In the genomic region with DNA sequence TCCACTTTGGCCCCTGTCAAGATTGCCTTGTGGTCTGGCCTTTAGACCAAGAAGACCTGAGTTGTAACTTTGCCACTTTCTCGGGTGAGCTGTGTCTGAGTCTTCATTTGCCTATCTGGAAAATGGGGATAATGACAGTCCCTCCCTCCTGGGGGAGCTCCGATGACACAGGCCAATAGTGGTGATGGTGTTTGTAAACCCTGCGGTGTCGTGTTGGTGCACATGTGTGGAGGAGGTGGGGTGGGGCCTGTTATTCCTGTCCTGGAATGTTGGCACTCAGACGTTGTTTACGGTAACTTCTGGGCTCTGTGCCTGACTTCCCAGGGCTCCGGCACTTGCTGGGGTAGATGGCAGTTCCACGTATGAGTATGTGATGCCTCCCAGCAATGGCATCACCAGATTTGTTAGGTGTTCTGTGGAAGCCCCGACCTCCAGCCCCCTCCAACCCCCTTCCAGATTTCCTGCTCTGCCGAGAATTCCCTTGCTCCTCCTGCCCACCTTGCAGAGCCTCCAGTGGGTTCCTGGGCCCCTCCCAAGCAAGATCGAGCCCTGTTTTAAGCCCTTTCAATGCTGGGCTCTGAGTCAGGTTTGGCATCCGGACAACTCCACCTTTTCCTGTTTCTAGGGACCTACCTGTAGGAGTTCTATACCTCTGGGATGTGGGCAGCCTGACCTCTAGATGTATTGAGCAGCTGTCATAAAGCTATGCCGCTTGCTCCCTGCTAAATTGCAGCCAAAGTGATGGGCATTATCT, we compare ENCODE assay signal across 9 cellular contexts. TPM values are rescaled to one million over a fixed set of nuclear protein-coding genes. Genes with fewer than 3 reads are reported as not detected.
DNase-seq lines count a peak whose midpoint lies in the region; TF ChIP-seq lines count a peak whose summit lies in the region.
"Had no signal": no experiment of that assay in that cellular context is flagged by ENCODE, and none has a peak within 500 bp of the region (broad histone marks: within the 10 kb centered on the region; RNA-seq: fewer than 3 reads in every experiment).

No MANE protein-coding gene starts in this region.

- H4K20me1 ChIP-seq in osteoblast (ENCODE audit: insufficient read depth, low read length), result peaks cover 9% of the 10 kb centered on the region

- no peaks in the 10 kb centered on the region for H3K27me3 ChIP-seq in osteoblast (ENCODE audit: insufficient read depth, low read length)

- H3K4me2 ChIP-seq in osteoblast (ENCODE audit: insufficient read depth, low read length), result peak overlapping the region; percentile 34

- TF ChIP-seq CTCF in AG09319 (IDR thresholded peaks at IDR 0.05; ENCODE audit: low read depth, low read length) (no peak; the same call in 1 of the 2 replicates), RWPE1 (conservative IDR thresholded peaks at IDR 0.05; ENCODE audit: low read depth) (no peak; the same call in 1 of the 2 replicates), fibroblast of pulmonary artery (IDR thresholded peaks at IDR 0.05; ENCODE audit: low read length, missing control alignments) (no peak), osteoblast (IDR thresholded peaks at IDR 0.05; ENCODE audit: extremely low read depth, low read depth, low read length) (no peak)

- peak; percentile 96 for DNase-seq in AG09319 (ENCODE audit: extremely low read depth, low read depth)
- peak; percentile 89 for DNase-seq in RWPE1 (ENCODE audit: low spot score)
- DNase-seq in fibroblast of pulmonary artery (ENCODE audit: low read depth), result peak; percentile 98
- peak; percentile 96 for DNase-seq in osteoblast (ENCODE audit: insufficient read length, low spot score, missing footprints)
- DNase-seq in NCI-H128 (lab: John Stamatoyannopoulos, UW; ENCODE audit: unreplicated experiment), result no peak
- DNase-seq in SHP77 treated with DMSO at 0.1 percent for 48 hours (lab: John Stamatoyannopoulos, UW), result no peak
- DNase-seq in NAMALWA (ENCODE audit: low spot score), result no peak
- DNase-seq in activated gamma-delta T cell (lab: John Stamatoyannopoulos, UW), result no peak
- DNase-seq: activated CD4-positive, alpha-beta T cell treated with anti-CD3 and anti-CD28 coated beads, Interleukin-2, amount 10 ng/mL, durations not matched to agents 24 days and 14 days had no signal

- CTCF ChIA-PET in RWPE1 (lab: Yijun Ruan, JAX), result interaction anchor here (0.6 kb wide), 1 partner anchor 126 kb away, joined by 3 read pairs; no protein-coding TSS in a partner anchor

- no peaks in the 10 kb centered on the region for H3K9me3 ChIP-seq in osteoblast (ENCODE audit: low read depth, low read length)

- no peaks in the 10 kb centered on the region for H3K36me3 ChIP-seq in osteoblast (ENCODE audit: insufficient read depth, low read length)

- POLR2A ChIA-PET in RWPE1 (lab: Yijun Ruan, JAX; ENCODE audit: low non-redundant PET), result no interaction called here

- H3K27ac ChIP-seq in RWPE1 (peak overlapping the region; percentile 95), osteoblast (ENCODE audit: low read depth, low read length) (peak overlapping the region; percentile 62)

- H3K4me3 ChIP-seq in fibroblast of pulmonary artery (replicated peaks; ENCODE audit: low read depth, low read length), result no peak overlapping the region
- no peak overlapping the region for H3K4me3 ChIP-seq in osteoblast (ENCODE audit: insufficient read depth, low read length)

- H2AFZ ChIP-seq in osteoblast (ENCODE audit: low read length), result no peak overlapping the region

- peaks cover 32% of the 10 kb centered on the region for H3K79me2 ChIP-seq in osteoblast (ENCODE audit: insufficient read depth, low read length)

- H3K4me1 ChIP-seq in osteoblast (ENCODE audit: insufficient read depth, low read length), result peaks cover 17% of the 10 kb centered on the region

RNA-seq across cellular contexts. Expression of gene HRH1, which starts 31.4 kb away (rescaled TPM):
- 9.8 and 12.4 TPM in 2 replicates for total RNA-seq in osteoblast

Comparison
In these comparisons a context has a peak if more than half of its experiments do, and no peak if none do; other contexts are left out.
1. DNase-seq: peak in AG09319 (single experiment), RWPE1 (single experiment), fibroblast of pulmonary artery (single experiment) and osteoblast (single experiment); none in NCI-H128 (single experiment), SHP77 treated with DMSO at 0.1 percent for 48 hours (single experiment), NAMALWA (single experiment) and activated gamma-delta T cell (single experiment).